ENCODE assay signal across 1 cellular context in the genomic region with DNA sequence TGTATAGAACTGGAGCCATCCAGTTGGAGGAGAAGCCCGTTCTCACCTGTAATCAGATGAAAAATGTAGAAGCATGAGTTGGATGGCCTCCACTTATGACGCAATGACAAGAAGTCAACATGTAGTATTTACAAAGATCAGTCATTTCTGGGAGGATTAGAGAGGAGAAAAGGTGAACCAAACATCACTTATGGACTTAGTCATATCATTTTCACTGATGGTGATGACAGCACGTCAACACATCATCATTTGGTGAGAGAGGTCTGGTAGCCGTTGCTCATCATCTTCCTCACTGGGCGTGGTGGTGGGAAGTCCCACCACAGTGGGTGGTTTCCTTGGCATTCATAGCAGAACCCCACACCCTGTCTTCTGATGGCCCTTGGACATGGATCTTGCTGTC.
A peak's percentile ranks its signal among the peaks of the same experiment; 100 is the strongest.
TF ChIP-seq lines count a peak whose summit lies in the region.

No MANE protein-coding gene starts in this region.

TF ChIP-seq in A549, 52 proteins besides CTCF, POLR2A, EP300 and RAD21 (continued from another document):
- TF ChIP-seq CBX2 (IDR thresholded peaks at IDR 0.05; ENCODE audit: borderline replicate concordance, low read depth) (no peak), PHF8 (IDR thresholded peaks at IDR 0.05; ENCODE audit: borderline replicate concordance, low read depth) (no peak), MAZ (IDR thresholded peaks at IDR 0.05; ENCODE audit: borderline replicate concordance, low read depth, low read length) (no peak), GATA3 (IDR thresholded peaks at IDR 0.05; ENCODE audit: borderline replicate concordance) (peak; percentile 93), NPAS2 (CRISPR knock-in tag; IDR thresholded peaks at IDR 0.05; ENCODE audit: borderline replicate concordance) (no peak), BHLHE40 (IDR thresholded peaks at IDR 0.05; ENCODE audit: low read depth, low read length) (no peak), SMC3 (IDR thresholded peaks at IDR 0.05) (no peak), ESRRA (IDR thresholded peaks at IDR 0.05; ENCODE audit: borderline replicate concordance, low read length) (no peak), RCOR1 (IDR thresholded peaks at IDR 0.05; ENCODE audit: low read depth, low read length) (no peak), HOXB13 (CRISPR knock-in tag; IDR thresholded peaks at IDR 0.05; ENCODE audit: low read depth) (no peak), RFX5 (IDR thresholded peaks at IDR 0.05) (no peak), TP53 (CRISPR knock-in tag; IDR thresholded peaks at IDR 0.05) (no peak), HDAC2 (IDR thresholded peaks at IDR 0.05) (no peak), RARB (CRISPR knock-in tag; IDR thresholded peaks at IDR 0.05) (peak; percentile 74; the same call in 1 of the 2 replicates), ZNF302 (CRISPR knock-in tag; IDR thresholded peaks at IDR 0.05) (no peak), ZC3H11A (IDR thresholded peaks at IDR 0.05) (no peak), NFE2L2 (conservative IDR thresholded peaks at IDR 0.05; ENCODE audit: low read length) (no peak), EHMT2 (IDR thresholded peaks at IDR 0.05; ENCODE audit: low read depth) (no peak; the same call in 1 of the 2 replicates), KDM1A (IDR thresholded peaks at IDR 0.05; ENCODE audit: low read depth) (no peak), TFCP2L1 (CRISPR knock-in tag; IDR thresholded peaks at IDR 0.05) (no peak), KDM5A (IDR thresholded peaks at IDR 0.05) (no peak), FOXS1 (CRISPR knock-in tag; IDR thresholded peaks at IDR 0.05) (no peak), JUNB (IDR thresholded peaks at IDR 0.05) (peak; percentile 90), CEBPB (IDR thresholded peaks at IDR 0.05) (peak; percentile 88 to 94), RNF2 (IDR thresholded peaks at IDR 0.05; ENCODE audit: borderline replicate concordance, low read depth) (no peak), POLR2AphosphoS2 (conservative IDR thresholded peaks at IDR 0.05; ENCODE audit: low read length) (no peak), MAFK (IDR thresholded peaks at IDR 0.05; ENCODE audit: partially characterized antibody) (no peak), EHF (CRISPR knock-in tag; IDR thresholded peaks at IDR 0.05) (no peak), CBX8 (IDR thresholded peaks at IDR 0.05) (no peak)
- TF ChIP-seq, protein P1, sequence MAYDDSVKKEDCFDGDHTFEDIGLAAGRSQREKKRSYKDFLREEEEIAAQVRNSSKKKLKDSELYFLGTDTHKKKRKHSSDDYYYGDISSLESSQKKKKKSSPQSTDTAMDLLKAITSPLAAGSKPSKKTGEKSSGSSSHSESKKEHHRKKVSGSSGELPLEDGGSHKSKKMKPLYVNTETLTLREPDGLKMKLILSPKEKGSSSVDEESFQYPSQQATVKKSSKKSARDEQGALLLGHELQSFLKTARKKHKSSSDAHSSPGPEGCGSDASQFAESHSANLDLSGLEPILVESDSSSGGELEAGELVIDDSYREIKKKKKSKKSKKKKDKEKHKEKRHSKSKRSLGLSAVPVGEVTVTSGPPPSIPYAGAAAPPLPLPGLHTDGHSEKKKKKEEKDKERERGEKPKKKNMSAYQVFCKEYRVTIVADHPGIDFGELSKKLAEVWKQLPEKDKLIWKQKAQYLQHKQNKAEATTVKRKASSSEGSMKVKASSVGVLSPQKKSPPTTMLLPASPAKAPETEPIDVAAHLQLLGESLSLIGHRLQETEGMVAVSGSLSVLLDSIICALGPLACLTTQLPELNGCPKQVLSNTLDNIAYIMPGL (CRISPR knock-in tag; IDR thresholded peaks at IDR 0.05; ENCODE audit: borderline replicate concordance) = no peak
- TF ChIP-seq, protein P2, sequence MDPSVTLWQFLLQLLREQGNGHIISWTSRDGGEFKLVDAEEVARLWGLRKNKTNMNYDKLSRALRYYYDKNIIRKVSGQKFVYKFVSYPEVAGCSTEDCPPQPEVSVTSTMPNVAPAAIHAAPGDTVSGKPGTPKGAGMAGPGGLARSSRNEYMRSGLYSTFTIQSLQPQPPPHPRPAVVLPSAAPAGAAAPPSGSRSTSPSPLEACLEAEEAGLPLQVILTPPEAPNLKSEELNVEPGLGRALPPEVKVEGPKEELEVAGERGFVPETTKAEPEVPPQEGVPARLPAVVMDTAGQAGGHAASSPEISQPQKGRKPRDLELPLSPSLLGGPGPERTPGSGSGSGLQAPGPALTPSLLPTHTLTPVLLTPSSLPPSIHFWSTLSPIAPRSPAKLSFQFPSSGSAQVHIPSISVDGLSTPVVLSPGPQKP (IDR thresholded peaks at IDR 0.05; ENCODE audit: low read depth, low read length) = no peak
- TF ChIP-seq, protein P3, sequence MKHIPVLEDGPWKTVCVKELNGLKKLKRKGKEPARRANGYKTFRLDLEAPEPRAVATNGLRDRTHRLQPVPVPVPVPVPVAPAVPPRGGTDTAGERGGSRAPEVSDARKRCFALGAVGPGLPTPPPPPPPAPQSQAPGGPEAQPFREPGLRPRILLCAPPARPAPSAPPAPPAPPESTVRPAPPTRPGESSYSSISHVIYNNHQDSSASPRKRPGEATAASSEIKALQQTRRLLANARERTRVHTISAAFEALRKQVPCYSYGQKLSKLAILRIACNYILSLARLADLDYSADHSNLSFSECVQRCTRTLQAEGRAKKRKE (CRISPR knock-in tag; IDR thresholded peaks at IDR 0.05; ENCODE audit: low read depth) = no peak
- TF ChIP-seq, protein P4, sequence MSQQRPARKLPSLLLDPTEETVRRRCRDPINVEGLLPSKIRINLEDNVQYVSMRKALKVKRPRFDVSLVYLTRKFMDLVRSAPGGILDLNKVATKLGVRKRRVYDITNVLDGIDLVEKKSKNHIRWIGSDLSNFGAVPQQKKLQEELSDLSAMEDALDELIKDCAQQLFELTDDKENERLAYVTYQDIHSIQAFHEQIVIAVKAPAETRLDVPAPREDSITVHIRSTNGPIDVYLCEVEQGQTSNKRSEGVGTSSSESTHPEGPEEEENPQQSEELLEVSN (IDR thresholded peaks at IDR 0.05; ENCODE audit: borderline replicate concordance, low read depth) = no peak
- TF ChIP-seq, protein P5, sequence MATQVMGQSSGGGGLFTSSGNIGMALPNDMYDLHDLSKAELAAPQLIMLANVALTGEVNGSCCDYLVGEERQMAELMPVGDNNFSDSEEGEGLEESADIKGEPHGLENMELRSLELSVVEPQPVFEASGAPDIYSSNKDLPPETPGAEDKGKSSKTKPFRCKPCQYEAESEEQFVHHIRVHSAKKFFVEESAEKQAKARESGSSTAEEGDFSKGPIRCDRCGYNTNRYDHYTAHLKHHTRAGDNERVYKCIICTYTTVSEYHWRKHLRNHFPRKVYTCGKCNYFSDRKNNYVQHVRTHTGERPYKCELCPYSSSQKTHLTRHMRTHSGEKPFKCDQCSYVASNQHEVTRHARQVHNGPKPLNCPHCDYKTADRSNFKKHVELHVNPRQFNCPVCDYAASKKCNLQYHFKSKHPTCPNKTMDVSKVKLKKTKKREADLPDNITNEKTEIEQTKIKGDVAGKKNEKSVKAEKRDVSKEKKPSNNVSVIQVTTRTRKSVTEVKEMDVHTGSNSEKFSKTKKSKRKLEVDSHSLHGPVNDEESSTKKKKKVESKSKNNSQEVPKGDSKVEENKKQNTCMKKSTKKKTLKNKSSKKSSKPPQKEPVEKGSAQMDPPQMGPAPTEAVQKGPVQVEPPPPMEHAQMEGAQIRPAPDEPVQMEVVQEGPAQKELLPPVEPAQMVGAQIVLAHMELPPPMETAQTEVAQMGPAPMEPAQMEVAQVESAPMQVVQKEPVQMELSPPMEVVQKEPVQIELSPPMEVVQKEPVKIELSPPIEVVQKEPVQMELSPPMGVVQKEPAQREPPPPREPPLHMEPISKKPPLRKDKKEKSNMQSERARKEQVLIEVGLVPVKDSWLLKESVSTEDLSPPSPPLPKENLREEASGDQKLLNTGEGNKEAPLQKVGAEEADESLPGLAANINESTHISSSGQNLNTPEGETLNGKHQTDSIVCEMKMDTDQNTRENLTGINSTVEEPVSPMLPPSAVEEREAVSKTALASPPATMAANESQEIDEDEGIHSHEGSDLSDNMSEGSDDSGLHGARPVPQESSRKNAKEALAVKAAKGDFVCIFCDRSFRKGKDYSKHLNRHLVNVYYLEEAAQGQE (IDR thresholded peaks at IDR 0.05) = no peak
- TF ChIP-seq, protein P6, sequence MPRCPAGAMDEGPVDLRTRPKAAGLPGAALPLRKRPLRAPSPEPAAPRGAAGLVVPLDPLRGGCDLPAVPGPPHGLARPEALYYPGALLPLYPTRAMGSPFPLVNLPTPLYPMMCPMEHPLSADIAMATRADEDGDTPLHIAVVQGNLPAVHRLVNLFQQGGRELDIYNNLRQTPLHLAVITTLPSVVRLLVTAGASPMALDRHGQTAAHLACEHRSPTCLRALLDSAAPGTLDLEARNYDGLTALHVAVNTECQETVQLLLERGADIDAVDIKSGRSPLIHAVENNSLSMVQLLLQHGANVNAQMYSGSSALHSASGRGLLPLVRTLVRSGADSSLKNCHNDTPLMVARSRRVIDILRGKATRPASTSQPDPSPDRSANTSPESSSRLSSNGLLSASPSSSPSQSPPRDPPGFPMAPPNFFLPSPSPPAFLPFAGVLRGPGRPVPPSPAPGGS (IDR thresholded peaks at IDR 0.05) = peak; percentile 72; the same call in 2 of the 3 replicates
- TF ChIP-seq, protein P7, sequence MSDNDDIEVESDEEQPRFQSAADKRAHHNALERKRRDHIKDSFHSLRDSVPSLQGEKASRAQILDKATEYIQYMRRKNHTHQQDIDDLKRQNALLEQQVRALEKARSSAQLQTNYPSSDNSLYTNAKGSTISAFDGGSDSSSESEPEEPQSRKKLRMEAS (IDR thresholded peaks at IDR 0.05) = peak; percentile 64
- TF ChIP-seq, protein P8, sequence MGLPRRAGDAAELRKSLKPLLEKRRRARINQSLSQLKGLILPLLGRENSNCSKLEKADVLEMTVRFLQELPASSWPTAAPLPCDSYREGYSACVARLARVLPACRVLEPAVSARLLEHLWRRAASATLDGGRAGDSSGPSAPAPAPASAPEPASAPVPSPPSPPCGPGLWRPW (IDR thresholded peaks at IDR 0.05) = peak; percentile 72; the same call in 1 of the 2 replicates
